Comparison of ENCODE assay signal across 8 cellular contexts in the genomic region with DNA sequence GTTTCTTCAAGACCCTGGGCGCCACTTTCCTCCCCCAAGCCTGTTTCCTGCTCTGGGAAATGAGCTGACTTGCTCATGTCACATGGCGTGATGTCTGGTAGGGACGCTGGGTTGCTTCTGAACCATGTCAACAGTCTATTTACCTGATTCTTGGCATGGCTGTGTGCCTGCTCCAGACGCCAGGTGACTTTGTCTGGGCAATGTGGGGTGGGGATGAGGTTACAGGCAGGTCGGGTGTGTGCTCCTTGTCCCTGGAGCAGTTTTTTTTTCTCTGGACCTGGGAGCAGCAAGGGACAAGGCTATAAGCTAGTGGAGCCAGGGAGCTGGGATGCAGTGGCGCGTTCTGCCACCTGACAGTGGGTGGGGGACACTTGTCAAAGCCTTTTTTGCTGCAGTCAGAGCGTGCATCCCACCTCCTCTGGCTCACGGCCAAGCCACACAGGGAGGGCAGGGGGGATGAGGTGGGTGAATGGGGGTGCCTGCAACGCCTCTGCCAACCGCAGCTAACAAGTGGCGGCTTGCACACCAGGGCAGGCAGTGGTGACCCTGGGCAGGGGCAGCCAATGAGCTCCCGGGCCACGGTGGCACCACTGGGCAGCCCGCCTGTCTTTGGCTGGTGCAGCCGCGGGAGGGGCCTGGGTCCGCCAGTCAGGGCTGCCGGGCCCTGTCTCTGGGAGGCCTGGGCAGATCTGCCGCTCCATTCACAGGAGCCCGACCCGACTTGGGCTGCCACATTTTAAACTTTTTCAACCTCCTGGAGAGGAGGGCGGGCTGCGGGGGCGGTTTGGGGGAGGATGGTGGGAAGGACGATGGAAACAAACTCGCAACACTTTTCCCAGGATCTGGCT. TPM values are rescaled to one million over a fixed set of nuclear protein-coding genes. Genes with fewer than 3 reads are reported as not detected.
DNase-seq lines count a peak whose midpoint lies in the region; ATAC-seq and TF ChIP-seq lines count a peak whose summit lies in the region.

No MANE protein-coding gene starts in this region.

- H3K4me2 ChIP-seq in mesendoderm (ENCODE audit: low read length): peak overlapping the region; percentile 26

- H2BK5ac ChIP-seq in mesendoderm (ENCODE audit: low read length): peak overlapping the region; percentile 64

- no peak overlapping the region for H4K5ac ChIP-seq in mesendoderm (ENCODE audit: low read length)

- no peak overlapping the region for H3K23ac ChIP-seq in mesendoderm (ENCODE audit: low read length)

- DNase-seq in NCI-H748 (lab: John Stamatoyannopoulos, UW; ENCODE audit: unreplicated experiment): peak; percentile 98
- DNase-seq in activated CD8-positive, alpha-beta memory T cell treated with anti-CD3 and anti-CD28 coated beads for 24 hours: peak; percentile 91
- DNase-seq in effector memory CD4-positive, alpha-beta T cell: peak; percentile 78 to 91 (median 82)
- DNase-seq in mesendoderm: peak; percentile 97
- DNase-seq in stimulated activated CD8-positive, alpha-beta memory T cell treated with anti-CD3 and anti-CD28 coated beads, Interleukin-12 subunit alpha, Interleukin-12 subunit beta, amount 100 ng/mL, for 4 hours (ENCODE audit: low read depth): peak; percentile 81
- no peak for DNase-seq in GM19240 (ENCODE audit: insufficient read length, low spot score)

- no peaks in the 10 kb centered on the region for H3K27me3 ChIP-seq in effector memory CD4-positive, alpha-beta T cell (replicated peaks; ENCODE audit: control insufficient read depth, insufficient read depth, low read length, poor library complexity, severe bottlenecking)
- no peaks in the 10 kb centered on the region for H3K27me3 ChIP-seq in mesendoderm (ENCODE audit: insufficient read depth, low read length, poor library complexity)

- no peaks in the 10 kb centered on the region for H3K79me1 ChIP-seq in mesendoderm (ENCODE audit: low read length)

- peak overlapping the region; percentile 17 for H3K4ac ChIP-seq in mesendoderm (ENCODE audit: low read depth, low read length)

- H3K18ac ChIP-seq in mesendoderm (ENCODE audit: low read length): peak overlapping the region; percentile 19

- no peak overlapping the region for H4K8ac ChIP-seq in mesendoderm (ENCODE audit: low read depth, low read length)

- no peak overlapping the region for H2BK15ac ChIP-seq in mesendoderm (replicated peaks; ENCODE audit: low read depth)

- H3K56ac ChIP-seq in mesendoderm (ENCODE audit: low read length): peak overlapping the region; percentile 89

- no peak for TF ChIP-seq POLR2A in GM18505 (IDR thresholded peaks at IDR 0.05; ENCODE audit: borderline replicate concordance, extremely low read depth, insufficient read depth, insufficient read length)

- peak overlapping the region; percentile 74 for H3K9ac ChIP-seq in mesendoderm (ENCODE audit: low read length)

- no peaks in the 10 kb centered on the region for H3K79me2 ChIP-seq in mesendoderm (ENCODE audit: control insufficient read depth, insufficient read depth, low read length)

- peak; percentile 45 for ATAC-seq in GM18505 (IDR thresholded peaks at IDR 0.05; ENCODE audit: unreplicated experiment)
- ATAC-seq in HG03439 (IDR thresholded peaks at IDR 0.05; ENCODE audit: unreplicated experiment): peak; percentile 48

- H3K9me3 ChIP-seq in effector memory CD4-positive, alpha-beta T cell (ENCODE audit: control insufficient read depth, low read length): no peaks in the 10 kb centered on the region

- H3K36me3 ChIP-seq in effector memory CD4-positive, alpha-beta T cell (ENCODE audit: control insufficient read depth, insufficient read depth, low read length): no peaks in the 10 kb centered on the region
- H3K36me3 ChIP-seq in mesendoderm (ENCODE audit: control insufficient read depth, insufficient read depth, low read length): peaks cover 4% of the 10 kb centered on the region

- H3K27ac ChIP-seq in effector memory CD4-positive, alpha-beta T cell (ENCODE audit: insufficient read depth, low read length, poor library complexity, severe bottlenecking): peak overlapping the region; percentile 59
- H3K27ac ChIP-seq in mesendoderm (ENCODE audit: low read depth, low read length): peak overlapping the region; percentile 39

- no peak overlapping the region for H2BK120ac ChIP-seq in mesendoderm (ENCODE audit: low read depth, low read length)

- WGBS in mesendoderm (ENCODE audit: extremely low coverage, insufficient coverage, low lambda C conversion rate): no CpG with 5 or more reads among the region's 27 CpGs

- peak overlapping the region; percentile 88 for H2AK5ac ChIP-seq in mesendoderm (ENCODE audit: low read length)

- H3K4me3 ChIP-seq in effector memory CD4-positive, alpha-beta T cell (ENCODE audit: insufficient read depth, low read depth, low read length, poor library complexity, severe bottlenecking): peak overlapping the region; percentile 2
- no peak overlapping the region for H3K4me3 ChIP-seq in mesendoderm (ENCODE audit: low read length)

- peaks cover 93% of the 10 kb centered on the region for H3K4me1 ChIP-seq in effector memory CD4-positive, alpha-beta T cell (ENCODE audit: control insufficient read depth, insufficient read depth, low read length, poor library complexity, severe bottlenecking)
- peaks cover 9% of the 10 kb centered on the region for H3K4me1 ChIP-seq in mesendoderm (ENCODE audit: control insufficient read depth, low read depth, low read length)

RNA-seq across cellular contexts. Expression of gene DNAJB12, which starts 22.9 kb away (rescaled TPM):
- 15.4 TPM for polyA plus RNA-seq in mesendoderm (2013, experiment 1 of 2)
- 15.1 TPM for polyA plus RNA-seq in mesendoderm (2013, experiment 2 of 2)

RNA-seq across cellular contexts. Expression of gene DDIT4, which starts 58.1 kb away (rescaled TPM):
- 13.6 TPM for polyA plus RNA-seq in mesendoderm (2013, experiment 1 of 2)
- polyA plus RNA-seq in mesendoderm (2013, experiment 2 of 2): 13.8 TPM
